In the genomic region with DNA sequence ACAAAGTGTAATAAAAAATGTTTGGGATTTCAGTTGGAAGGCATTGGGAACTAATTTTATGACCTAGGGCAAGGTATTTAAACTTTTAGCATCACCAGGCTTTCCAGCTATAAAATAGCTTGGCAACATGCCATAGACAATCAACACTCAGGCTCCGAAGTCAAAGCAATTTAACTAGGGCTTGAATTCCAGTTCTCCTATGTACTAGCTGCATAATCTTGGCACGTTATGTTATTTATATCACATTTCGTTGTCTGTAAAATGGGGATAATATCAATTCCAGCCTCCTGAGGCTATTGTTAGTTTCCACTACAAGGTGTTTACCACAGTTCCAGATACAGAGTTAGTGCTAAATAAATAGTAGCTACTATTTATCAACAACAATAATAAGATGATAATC, we compare ENCODE assay signal across 29 cellular contexts.
"Had no signal": no experiment of that assay in that cellular context is flagged by ENCODE, and none has a peak within 500 bp of the region (broad histone marks: within the 10 kb centered on the region; RNA-seq: fewer than 3 reads in every experiment).

No MANE protein-coding gene starts in this region.

- H3K36me3 Mint-ChIP-seq: activated CD8-positive, alpha-beta memory T cell treated with anti-CD3 and anti-CD28 coated beads, Interleukin-2, amount 10 ng/mL, durations not matched to agents 7 days and 5 days; activated naive CD4-positive, alpha-beta T cell treated with anti-CD3 and anti-CD28 coated beads, Interleukin-2, amount 50 U/mL, for 72 hours; WTC11 had no signal

- H3K27ac ChIP-seq: ascending aorta, body of pancreas, KMS-11, SJSA1 had no signal

- H3K4me1 ChIP-seq: ascending aorta, body of pancreas, SJSA1 had no signal

- H3K27ac Mint-ChIP-seq: activated CD8-positive, alpha-beta memory T cell treated with anti-CD3 and anti-CD28 coated beads, Interleukin-2, amount 10 ng/mL, durations not matched to agents 7 days and 5 days; activated naive CD4-positive, alpha-beta T cell treated with anti-CD3 and anti-CD28 coated beads, Interleukin-2, amount 50 U/mL, for 72 hours; activated naive CD8-positive, alpha-beta T cell treated with anti-CD3 and anti-CD28 coated beads, Interleukin-2, amount 50 U/mL, for 24 hours; activated T-cell treated with anti-CD3 and anti-CD28 coated beads, Interleukin-2, amount 50 U/mL, for 24 hours; activated T-helper 1 cell treated with anti-CD3 and anti-CD28 coated beads, Interleukin-12 subunit alpha, Interleukin-12 subunit beta, Interleukin-2, Interleukin-4 antibody, amounts not matched to agents 30 ng/mL and 10 ng/mL and 1 ng/mL, durations not matched to agents 14 hours and 24 hours and 36 hours; T-helper 1 cell treated with Interleukin-12 subunit alpha and Interleukin-12 subunit beta and Interleukin-4 antibody, amounts not matched to agents 30 μg/mL and 1 μg/mL, for 36 hours; WTC11 had no signal

- H3K4me3 ChIP-seq: ascending aorta, body of pancreas, SJSA1 had no signal

- H3K4me3 Mint-ChIP-seq: activated CD8-positive, alpha-beta memory T cell treated with anti-CD3 and anti-CD28 coated beads, Interleukin-2, amount 10 ng/mL, durations not matched to agents 7 days and 5 days; activated naive CD8-positive, alpha-beta T cell treated with anti-CD3 and anti-CD28 coated beads, Interleukin-2, amount 50 U/mL, for 24 hours; activated T-cell treated with anti-CD3 and anti-CD28 coated beads, Interleukin-2, amount 50 U/mL, for 24 hours; activated T-helper 1 cell treated with anti-CD3 and anti-CD28 coated beads, Interleukin-12 subunit alpha, Interleukin-12 subunit beta, Interleukin-2, Interleukin-4 antibody, amounts not matched to agents 30 ng/mL and 10 ng/mL and 1 ng/mL, durations not matched to agents 14 hours and 24 hours and 36 hours; T-helper 1 cell treated with Interleukin-12 subunit alpha and Interleukin-12 subunit beta and Interleukin-4 antibody, amounts not matched to agents 30 μg/mL and 1 μg/mL, for 36 hours; WTC11 had no signal

- H3K36me3 ChIP-seq: ascending aorta, SJSA1 had no signal

- H3K27me3 Mint-ChIP-seq: activated CD8-positive, alpha-beta memory T cell treated with anti-CD3 and anti-CD28 coated beads, Interleukin-2, amount 10 ng/mL, durations not matched to agents 7 days and 5 days; activated naive CD8-positive, alpha-beta T cell treated with anti-CD3 and anti-CD28 coated beads, Interleukin-2, amount 50 U/mL, for 24 hours had no signal

- DNase-seq: activated CD4-positive, alpha-beta T cell treated with anti-CD3 and anti-CD28 coated beads for 48 hours; activated CD4-positive, alpha-beta T cell treated with anti-CD3 and anti-CD28 coated beads, Interleukin-2, amount 50 U/mL, for 4 hours; activated CD4-positive, CD25-positive, alpha-beta regulatory T cell treated with anti-CD3 and anti-CD28 coated beads, Interleukin-2, amount 50 U/mL, for 72 hours; activated CD8-positive, alpha-beta memory T cell treated with anti-CD3 and anti-CD28 coated beads, Interleukin-2, amount 10 ng/mL, durations not matched to agents 7 days and 5 days; activated effector memory CD4-positive, alpha-beta T cell treated with Interleukin-2 at 50 U/mL for 16 hours; activated naive CD4-positive, alpha-beta T cell treated with Interleukin-2 at 50 U/mL for 16 hours; activated naive CD8-positive, alpha-beta T cell treated with anti-CD3 and anti-CD28 coated beads, Interleukin-2, amount 50 U/mL, for 24 hours; activated T-cell treated with anti-CD3 and anti-CD28 coated beads, Interleukin-2, amount 50 U/mL, for 24 hours; amniotic stem cell; body of pancreas; central memory CD4-positive, alpha-beta T cell; NCI-H1092; NCI-H1417 treated with DMSO at 0.1 percent for 48 hours; NCI-H1694; NCI-H2029; NCI-H2171 treated with DMSO at 0.1 percent for 48 hours; NCI-H226; NCI-H524 treated with DMSO at 0.1 percent for 48 hours; NCI-H774; NK-92 treated with Interleukin-12 subunit alpha and Interleukin-12 subunit beta, amount 100 ng/mL, for 24 hours; PC-3 had no signal

- H3K9me3 ChIP-seq: ascending aorta, body of pancreas, SJSA1 had no signal

- H3K4me1 Mint-ChIP-seq: activated CD8-positive, alpha-beta memory T cell treated with anti-CD3 and anti-CD28 coated beads, Interleukin-2, amount 10 ng/mL, durations not matched to agents 7 days and 5 days; activated naive CD8-positive, alpha-beta T cell treated with anti-CD3 and anti-CD28 coated beads, Interleukin-2, amount 50 U/mL, for 24 hours had no signal

- H3K27me3 ChIP-seq: ascending aorta, body of pancreas, SJSA1 had no signal

- ATAC-seq: activated CD8-positive, alpha-beta memory T cell treated with anti-CD3 and anti-CD28 coated beads, Interleukin-2, amount 10 ng/mL, durations not matched to agents 7 days and 5 days; activated naive CD4-positive, alpha-beta T cell treated with anti-CD3 and anti-CD28 coated beads, Interleukin-2, amount 50 U/mL, for 72 hours; activated naive CD8-positive, alpha-beta T cell treated with anti-CD3 and anti-CD28 coated beads, Interleukin-2, amount 50 U/mL, for 24 hours; body of pancreas; PC-3; SK-N-SH treated with all-trans-retinoic acid at 6 μM for 48 hours; WTC11 had no signal

- H3K9me3 Mint-ChIP-seq: activated naive CD4-positive, alpha-beta T cell treated with anti-CD3 and anti-CD28 coated beads, Interleukin-2, amount 50 U/mL, for 72 hours; activated naive CD8-positive, alpha-beta T cell treated with anti-CD3 and anti-CD28 coated beads, Interleukin-2, amount 50 U/mL, for 24 hours; activated T-cell treated with anti-CD3 and anti-CD28 coated beads, Interleukin-2, amount 50 U/mL, for 24 hours; activated T-helper 1 cell treated with anti-CD3 and anti-CD28 coated beads, Interleukin-12 subunit alpha, Interleukin-12 subunit beta, Interleukin-2, Interleukin-4 antibody, amounts not matched to agents 30 ng/mL and 10 ng/mL and 1 ng/mL, durations not matched to agents 14 hours and 24 hours and 36 hours; T-helper 1 cell treated with Interleukin-12 subunit alpha and Interleukin-12 subunit beta and Interleukin-4 antibody, amounts not matched to agents 30 μg/mL and 1 μg/mL, for 36 hours; WTC11 had no signal
